7 cellular contexts compared by ENCODE assay signal in the genomic region with DNA sequence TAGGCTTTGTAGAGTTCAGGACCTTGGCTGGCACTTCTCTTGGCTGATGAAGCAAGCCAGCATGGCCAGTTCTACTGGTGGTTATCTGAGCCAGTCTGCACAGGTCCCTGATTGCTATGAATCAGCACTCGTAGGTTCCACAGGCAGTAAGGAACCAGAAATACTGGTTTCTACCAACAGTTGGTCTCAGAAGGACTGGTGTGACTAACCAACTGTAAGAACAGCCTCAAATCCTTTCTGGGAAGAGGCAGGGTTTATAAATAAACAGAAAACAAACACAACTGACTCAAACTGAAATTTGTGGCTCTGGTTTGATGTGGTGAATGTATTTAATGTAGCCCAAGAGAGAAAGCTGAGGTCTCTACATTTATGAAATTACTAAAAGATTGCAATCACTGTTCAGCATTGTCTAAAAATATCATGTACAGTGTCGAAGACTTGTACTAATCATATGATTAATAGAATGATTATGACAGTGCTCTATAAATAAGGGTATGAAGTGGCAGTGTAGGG. TPM values are rescaled to one million over a fixed set of nuclear protein-coding genes. Genes with fewer than 3 reads are reported as not detected.
A peak's percentile ranks its signal among the peaks of the same experiment; 100 is the strongest.
DNase-seq lines count a peak whose midpoint lies in the region; ATAC-seq, FAIRE-seq and TF ChIP-seq lines count a peak whose summit lies in the region.

No MANE protein-coding gene starts in this region.

- H3K36me3 Mint-ChIP-seq in activated T-helper 1 cell treated with anti-CD3 and anti-CD28 coated beads, Interleukin-12 subunit alpha, Interleukin-12 subunit beta, Interleukin-2, Interleukin-4 antibody, amounts not matched to agents 30 ng/mL and 10 ng/mL and 1 ng/mL, durations not matched to agents 14 hours and 24 hours and 36 hours (ENCODE audit: low read depth): peaks cover 5% of the 10 kb centered on the region

- ATAC-seq in GM21723 (IDR thresholded peaks at IDR 0.05; ENCODE audit: unreplicated experiment): peak; percentile 97

- peak overlapping the region; percentile 46 for H3K27ac Mint-ChIP-seq in activated T-helper 1 cell treated with anti-CD3 and anti-CD28 coated beads, Interleukin-12 subunit alpha, Interleukin-12 subunit beta, Interleukin-2, Interleukin-4 antibody, amounts not matched to agents 30 ng/mL and 10 ng/mL and 1 ng/mL, durations not matched to agents 14 hours and 24 hours and 36 hours

- peaks cover 8% of the 10 kb centered on the region for H3K9me3 Mint-ChIP-seq in activated T-helper 1 cell treated with anti-CD3 and anti-CD28 coated beads, Interleukin-12 subunit alpha, Interleukin-12 subunit beta, Interleukin-2, Interleukin-4 antibody, amounts not matched to agents 30 ng/mL and 10 ng/mL and 1 ng/mL, durations not matched to agents 14 hours and 24 hours and 36 hours

- TF ChIP-seq RAD21 in Ishikawa (IDR thresholded peaks at IDR 0.05; ENCODE audit: low read depth): peak; percentile 34; the same call in 1 of the 2 replicates

- DNase-seq in GM18507 (ENCODE audit: extremely low spot score, insufficient read length, low read depth) (no peak), left kidney (ENCODE audit: low read depth, low spot score) (peak; percentile 75), Kasumi-1 (lab: John Stamatoyannopoulos, UW) (no peak), posterior cingulate gyrus (no peak)
- DNase-seq in activated T-helper 1 cell treated with anti-CD3 and anti-CD28 coated beads, Interleukin-12 subunit alpha, Interleukin-12 subunit beta, Interleukin-2, Interleukin-4 antibody, amounts not matched to agents 30 ng/mL and 10 ng/mL and 1 ng/mL, durations not matched to agents 14 hours and 24 hours and 36 hours (ENCODE audit: low spot score): peak; percentile 64

- peak; percentile 79 for TF ChIP-seq EP300 in Ishikawa (IDR thresholded peaks at IDR 0.05; ENCODE audit: borderline replicate concordance)

- H3K4me1 Mint-ChIP-seq in activated T-helper 1 cell treated with anti-CD3 and anti-CD28 coated beads, Interleukin-12 subunit alpha, Interleukin-12 subunit beta, Interleukin-2, Interleukin-4 antibody, amounts not matched to agents 30 ng/mL and 10 ng/mL and 1 ng/mL, durations not matched to agents 14 hours and 24 hours and 36 hours (ENCODE audit: low read depth): peaks cover 51% of the 10 kb centered on the region

- intact Hi-C loops in activated T-helper 1 cell treated with anti-CD3 and anti-CD28 coated beads, Interleukin-12 subunit alpha, Interleukin-12 subunit beta, Interleukin-2, Interleukin-4 antibody, amounts not matched to agents 30 ng/mL and 10 ng/mL and 1 ng/mL, durations not matched to agents 14 hours and 24 hours and 36 hours (cut with micrococcal nuclease): loop anchor here (1.0 to 5.0 kb wide), 16 partner anchors 12 to 531 kb away; partner anchors contain the start of gene RAPH1
- intact Hi-C loops in posterior cingulate gyrus (cut with DNase I): no loop called here

- FAIRE-seq in GM18507 (lab: Jason Lieb, UNC): peak; percentile 76

- H3K4me3 Mint-ChIP-seq in activated T-helper 1 cell treated with anti-CD3 and anti-CD28 coated beads, Interleukin-12 subunit alpha, Interleukin-12 subunit beta, Interleukin-2, Interleukin-4 antibody, amounts not matched to agents 30 ng/mL and 10 ng/mL and 1 ng/mL, durations not matched to agents 14 hours and 24 hours and 36 hours: peak overlapping the region; percentile 38

- peaks cover 42% of the 10 kb centered on the region for H3K27me3 Mint-ChIP-seq in activated T-helper 1 cell treated with anti-CD3 and anti-CD28 coated beads, Interleukin-12 subunit alpha, Interleukin-12 subunit beta, Interleukin-2, Interleukin-4 antibody, amounts not matched to agents 30 ng/mL and 10 ng/mL and 1 ng/mL, durations not matched to agents 14 hours and 24 hours and 36 hours (ENCODE audit: insufficient read depth)

TF ChIP-seq in Ishikawa, 13 proteins besides CTCF, POLR2A, EP300 and RAD21:
- peak; percentile 93 for TF ChIP-seq FOXM1 (IDR thresholded peaks at IDR 0.05; ENCODE audit: borderline replicate concordance, low read depth)
- TF ChIP-seq, protein P1, sequence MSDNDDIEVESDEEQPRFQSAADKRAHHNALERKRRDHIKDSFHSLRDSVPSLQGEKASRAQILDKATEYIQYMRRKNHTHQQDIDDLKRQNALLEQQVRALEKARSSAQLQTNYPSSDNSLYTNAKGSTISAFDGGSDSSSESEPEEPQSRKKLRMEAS (IDR thresholded peaks at IDR 0.05): peak; percentile 84
- TF ChIP-seq YY1 (IDR thresholded peaks at IDR 0.05; ENCODE audit: low read depth): peak; percentile 76
- TF ChIP-seq EGR1 (IDR thresholded peaks at IDR 0.05): no peak
- peak; percentile 67 for TF ChIP-seq TEAD4 (IDR thresholded peaks at IDR 0.05)
- no peak for TF ChIP-seq TAF1 (IDR thresholded peaks at IDR 0.05; ENCODE audit: low read depth)
- TF ChIP-seq, protein P2, sequence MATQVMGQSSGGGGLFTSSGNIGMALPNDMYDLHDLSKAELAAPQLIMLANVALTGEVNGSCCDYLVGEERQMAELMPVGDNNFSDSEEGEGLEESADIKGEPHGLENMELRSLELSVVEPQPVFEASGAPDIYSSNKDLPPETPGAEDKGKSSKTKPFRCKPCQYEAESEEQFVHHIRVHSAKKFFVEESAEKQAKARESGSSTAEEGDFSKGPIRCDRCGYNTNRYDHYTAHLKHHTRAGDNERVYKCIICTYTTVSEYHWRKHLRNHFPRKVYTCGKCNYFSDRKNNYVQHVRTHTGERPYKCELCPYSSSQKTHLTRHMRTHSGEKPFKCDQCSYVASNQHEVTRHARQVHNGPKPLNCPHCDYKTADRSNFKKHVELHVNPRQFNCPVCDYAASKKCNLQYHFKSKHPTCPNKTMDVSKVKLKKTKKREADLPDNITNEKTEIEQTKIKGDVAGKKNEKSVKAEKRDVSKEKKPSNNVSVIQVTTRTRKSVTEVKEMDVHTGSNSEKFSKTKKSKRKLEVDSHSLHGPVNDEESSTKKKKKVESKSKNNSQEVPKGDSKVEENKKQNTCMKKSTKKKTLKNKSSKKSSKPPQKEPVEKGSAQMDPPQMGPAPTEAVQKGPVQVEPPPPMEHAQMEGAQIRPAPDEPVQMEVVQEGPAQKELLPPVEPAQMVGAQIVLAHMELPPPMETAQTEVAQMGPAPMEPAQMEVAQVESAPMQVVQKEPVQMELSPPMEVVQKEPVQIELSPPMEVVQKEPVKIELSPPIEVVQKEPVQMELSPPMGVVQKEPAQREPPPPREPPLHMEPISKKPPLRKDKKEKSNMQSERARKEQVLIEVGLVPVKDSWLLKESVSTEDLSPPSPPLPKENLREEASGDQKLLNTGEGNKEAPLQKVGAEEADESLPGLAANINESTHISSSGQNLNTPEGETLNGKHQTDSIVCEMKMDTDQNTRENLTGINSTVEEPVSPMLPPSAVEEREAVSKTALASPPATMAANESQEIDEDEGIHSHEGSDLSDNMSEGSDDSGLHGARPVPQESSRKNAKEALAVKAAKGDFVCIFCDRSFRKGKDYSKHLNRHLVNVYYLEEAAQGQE (IDR thresholded peaks at IDR 0.05; ENCODE audit: low read depth): peak; percentile 74
- peak; percentile 89 for TF ChIP-seq NFIC (IDR thresholded peaks at IDR 0.05)
- TF ChIP-seq CREB1 (IDR thresholded peaks at IDR 0.05; ENCODE audit: low read depth): no peak
- TF ChIP-seq, protein P3, sequence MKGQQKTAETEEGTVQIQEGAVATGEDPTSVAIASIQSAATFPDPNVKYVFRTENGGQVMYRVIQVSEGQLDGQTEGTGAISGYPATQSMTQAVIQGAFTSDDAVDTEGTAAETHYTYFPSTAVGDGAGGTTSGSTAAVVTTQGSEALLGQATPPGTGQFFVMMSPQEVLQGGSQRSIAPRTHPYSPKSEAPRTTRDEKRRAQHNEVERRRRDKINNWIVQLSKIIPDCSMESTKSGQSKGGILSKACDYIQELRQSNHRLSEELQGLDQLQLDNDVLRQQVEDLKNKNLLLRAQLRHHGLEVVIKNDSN (IDR thresholded peaks at IDR 0.05): peak; percentile 41
- no peak for TF ChIP-seq ZBTB7A (IDR thresholded peaks at IDR 0.05; ENCODE audit: low read depth)
- peak; percentile 83 for TF ChIP-seq CEBPB (IDR thresholded peaks at IDR 0.05)
- TF ChIP-seq TCF12 (IDR thresholded peaks at IDR 0.05; ENCODE audit: low read depth): peak; percentile 87

RNA-seq across cellular contexts. Expression of gene RAPH1, which starts 44.1 kb away (rescaled TPM):
- 4.2 and 4.6 TPM in 2 replicates for total RNA-seq in activated T-helper 1 cell treated with anti-CD3 and anti-CD28 coated beads, Interleukin-12 subunit alpha, Interleukin-12 subunit beta, Interleukin-2, Interleukin-4 antibody, amounts not matched to agents 30 ng/mL and 10 ng/mL and 1 ng/mL, durations not matched to agents 14 hours and 24 hours and 36 hours

Comparison
In these comparisons a context has a peak if more than half of its experiments do, and no peak if none do; other contexts are left out.
1. DNase-seq: peak in activated T-helper 1 cell treated with anti-CD3 and anti-CD28 coated beads, Interleukin-12 subunit alpha, Interleukin-12 subunit beta, Interleukin-2, Interleukin-4 antibody, amounts not matched to agents 30 ng/mL and 10 ng/mL and 1 ng/mL, durations not matched to agents 14 hours and 24 hours and 36 hours (single experiment) and left kidney (single experiment); none in GM18507 (single experiment), Kasumi-1 (0 of 2) and posterior cingulate gyrus (0 of 10).